ENCODE assay signal across 8 cellular contexts in the genomic region with DNA sequence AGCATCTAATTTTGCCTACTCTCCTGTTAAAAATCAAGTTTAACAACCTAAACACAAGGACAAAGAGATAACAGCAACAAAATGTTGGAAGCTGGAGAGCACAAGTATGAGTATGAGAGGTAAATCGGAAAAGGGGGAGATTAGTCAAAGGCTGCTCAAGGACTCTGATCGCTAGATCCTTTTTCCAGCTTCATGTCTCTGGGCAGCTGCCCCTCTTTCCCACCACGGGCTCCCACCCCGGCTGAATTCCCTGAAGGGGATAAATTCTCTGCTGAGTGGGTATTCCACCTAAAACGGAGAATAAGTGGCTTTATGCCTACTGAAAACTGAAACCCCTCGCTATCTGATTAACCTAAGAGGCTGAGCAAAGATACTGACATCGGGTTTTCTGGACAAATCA. TPM values are rescaled to one million over a fixed set of nuclear protein-coding genes. Genes with fewer than 3 reads are reported as not detected.
DNase-seq lines count a peak whose midpoint lies in the region; ATAC-seq and TF ChIP-seq lines count a peak whose summit lies in the region.

No MANE protein-coding gene starts in this region.

- DNase-seq in Calu3 (no peak), NB4 (ENCODE audit: low read depth) (no peak), dorsolateral prefrontal cortex (no peak), neural progenitor cell (ENCODE audit: low spot score) (no peak), cerebellar cortex (ENCODE audit: low spot score) (no peak), SW 1271 (lab: John Stamatoyannopoulos, UW) (no peak), NCI-H526 treated with DMSO at 0.1 percent for 48 hours (lab: John Stamatoyannopoulos, UW) (no peak)

- no peaks in the 10 kb centered on the region for H3K9me3 ChIP-seq in neural progenitor cell (ENCODE audit: low read depth)

- no peak for TF ChIP-seq CTCF in Calu3 (IDR thresholded peaks at IDR 0.05; ENCODE audit: unreplicated experiment)
- TF ChIP-seq CTCF in NB4 (IDR thresholded peaks at IDR 0.05; ENCODE audit: low read depth, low read length): no peak
- TF ChIP-seq CTCF in dorsolateral prefrontal cortex (IDR thresholded peaks at IDR 0.05 in 54 of 56, conservative IDR thresholded peaks at IDR 0.05 in 2 of 56; ENCODE audit: low read depth in 1 of 56, partially characterized antibody in 56 of 56): no peak
- TF ChIP-seq CTCF in neural progenitor cell (IDR thresholded peaks at IDR 0.05): no peak

- H3F3A ChIP-seq in neural progenitor cell (ENCODE audit: low read depth): peaks cover 25% of the 10 kb centered on the region

- H3K27me3 Mint-ChIP-seq in Calu3 (ENCODE audit: unreplicated experiment) (no peaks in the 10 kb centered on the region), neural progenitor cell (ENCODE audit: insufficient read depth, low read depth) (no peaks in the 10 kb centered on the region)

- H3K4me1 ChIP-seq in neural progenitor cell: peaks cover 28% of the 10 kb centered on the region

- H3K9me3 Mint-ChIP-seq in Calu3 (ENCODE audit: low read depth, unreplicated experiment) (no peaks in the 10 kb centered on the region), neural progenitor cell (peaks cover 2% of the 10 kb centered on the region)

- H3K4me2 ChIP-seq in neural progenitor cell: peak overlapping the region; percentile 96

- CTCF ChIA-PET in Calu3 (lab: Charles Lee): no interaction called here

- H3K4me3 Mint-ChIP-seq in Calu3 (ENCODE audit: low read depth, unreplicated experiment) (peak overlapping the region; percentile 96), neural progenitor cell (peak overlapping the region; percentile 94)

- TSS peak; percentile 65 for BruUV-seq in Calu3 (replicated peaks; lab: Mats Ljungman, UMichigan)

- H3K36me3 Mint-ChIP-seq in Calu3 (ENCODE audit: insufficient read depth, unreplicated experiment): peaks cover 22% of the 10 kb centered on the region
- H3K36me3 Mint-ChIP-seq in neural progenitor cell: peaks cover 13% of the 10 kb centered on the region

- H3K4me3 ChIP-seq in NB4 (ENCODE audit: low read depth, low read length) (peak overlapping the region; percentile 78), dorsolateral prefrontal cortex (peak overlapping the region; percentile 50 to 95 (median 78)), neural progenitor cell (peak overlapping the region; percentile 76)

- no peak overlapping the region for H3K9ac ChIP-seq in neural progenitor cell

- H2AFZ ChIP-seq in neural progenitor cell (replicated peaks): peak overlapping the region; percentile 32

- intact Hi-C loops in Calu3 (cut with micrococcal nuclease; ENCODE audit: unreplicated experiment): loop anchor here (5.0 to 10.0 kb wide), 2 partner anchors 68 to 180 kb away; a partner anchor contains a TSS
- intact Hi-C loops in dorsolateral prefrontal cortex (cut with DNase I): loop anchor here in 1 of 2 donors (2.0 kb wide), 1 partner anchor 68 kb away; a partner anchor contains a TSS

- H3K79me2 ChIP-seq in neural progenitor cell (ENCODE audit: low read depth): no peaks in the 10 kb centered on the region

- peaks cover 27% of the 10 kb centered on the region for H3K4me1 Mint-ChIP-seq in Calu3 (ENCODE audit: low read depth, unreplicated experiment)
- H3K4me1 Mint-ChIP-seq in neural progenitor cell: peaks cover 26% of the 10 kb centered on the region

- H3K27me3 ChIP-seq in dorsolateral prefrontal cortex: no peaks in the 10 kb centered on the region
- peaks cover 7% of the 10 kb centered on the region for H3K27me3 ChIP-seq in neural progenitor cell

- TF ChIP-seq POLR2A in NB4 (IDR thresholded peaks at IDR 0.05; ENCODE audit: extremely low read depth, insufficient read length): no peak

- H3K27ac ChIP-seq in dorsolateral prefrontal cortex: peak overlapping the region in 36 of 59 donors; percentile 28 to 98 (median 93)
- no peak overlapping the region for H3K27ac ChIP-seq in neural progenitor cell

- no peaks in the 10 kb centered on the region for H3K36me3 ChIP-seq in neural progenitor cell

- H4K20me1 ChIP-seq in neural progenitor cell (ENCODE audit: low read depth): peaks cover 2% of the 10 kb centered on the region

- H3K27ac Mint-ChIP-seq in Calu3 (ENCODE audit: unreplicated experiment): peak overlapping the region; percentile 96
- no peak overlapping the region for H3K27ac Mint-ChIP-seq in neural progenitor cell

- ATAC-seq in GM18861 (IDR thresholded peaks at IDR 0.05; ENCODE audit: unreplicated experiment): no peak

RNA-seq across cellular contexts. Expression of a gene that starts 0.7 kb away (rescaled TPM):
- total RNA-seq in Calu3 (2022) (18.2 and 20.3 TPM in 2 replicates), dorsolateral prefrontal cortex (10 to 100 TPM in 36 of 120 experiments, 1 to 10 TPM in 84; 4.5 to 15.6 (median 8.4) TPM), neural progenitor cell (ENCODE audit: low replicate concordance) (7.2 and 11.5 TPM in 2 replicates)
